In genomic region chr19:35549879-35550523, GRCh38 we compare ENCODE assay signal across 16 cellular contexts. TPM values are rescaled to one million over a fixed set of nuclear protein-coding genes. Genes with fewer than 3 reads are reported as not detected.
"Had no signal": no experiment of that assay in that cellular context is flagged by ENCODE, and none has a peak within 500 bp of the region (broad histone marks: within the 10 kb centered on the region; RNA-seq: fewer than 3 reads in every experiment).

No MANE protein-coding gene starts in this region.

- H3K27me3 ChIP-seq: gastrocnemius medialis, heart right ventricle, tibial nerve had no signal

- DNase-seq: left ventricle myocardium inferior, lower lobe of right lung had no signal

- H3K9me3 Mint-ChIP-seq: dendritic cell treated with granulocyte-macrophage colony-stimulating factor and Interleukin-4, amounts not matched to agents 40 ng/mL and 50 ng/mL, for 4 days; effector memory CD8-positive, alpha-beta T cell; memory B cell; mesothelial cell of epicardium; natural killer cell treated with Interleukin-12 subunit alpha and Interleukin-12 subunit beta and Interleukin-15 and Interleukin-18, amount 100 ng/mL, for 72 hours; stimulated activated memory B cell treated with anti-CD40 and anti-IgM and Interleukin-4, amounts not matched to agents 10 μg/mL and 1 μg/mL and 100 μg/mL, for 72 hours; stimulated activated naive CD8-positive, alpha-beta T cell treated with anti-CD3 and anti-CD28 coated beads, Interleukin-15, Interleukin-2, amounts not matched to agents 100 ng/mL and 50 ng/mL, for 24 hours had no signal

- H3K9me3 ChIP-seq: esophagus muscularis mucosa, gastrocnemius medialis, heart right ventricle, left ventricle myocardium inferior, lower lobe of right lung, neutrophil, tibial nerve had no signal

- ATAC-seq: effector memory CD8-positive, alpha-beta T cell; heart right ventricle; lower lobe of right lung; natural killer cell treated with Interleukin-12 subunit alpha and Interleukin-12 subunit beta and Interleukin-15 and Interleukin-18, amount 100 ng/mL, for 72 hours; stimulated activated memory B cell treated with anti-CD40 and anti-IgM and Interleukin-4, amounts not matched to agents 10 μg/mL and 1 μg/mL and 100 μg/mL, for 72 hours had no signal

- H3K27ac Mint-ChIP-seq: dendritic cell treated with granulocyte-macrophage colony-stimulating factor and Interleukin-4, amounts not matched to agents 40 ng/mL and 50 ng/mL, for 4 days; memory B cell; mesothelial cell of epicardium; natural killer cell treated with Interleukin-12 subunit alpha and Interleukin-12 subunit beta and Interleukin-15 and Interleukin-18, amount 100 ng/mL, for 72 hours; progenitor cell of endocrine pancreas; stimulated activated memory B cell treated with anti-CD40 and anti-IgM and Interleukin-4, amounts not matched to agents 10 μg/mL and 1 μg/mL and 100 μg/mL, for 72 hours; stimulated activated naive CD8-positive, alpha-beta T cell treated with anti-CD3 and anti-CD28 coated beads, Interleukin-15, Interleukin-2, amounts not matched to agents 100 ng/mL and 50 ng/mL, for 24 hours had no signal

- H3K4me3 ChIP-seq: esophagus muscularis mucosa, gastrocnemius medialis, heart right ventricle, left ventricle myocardium inferior, lower lobe of right lung, tibial nerve had no signal

- H3K4me3 Mint-ChIP-seq: dendritic cell treated with granulocyte-macrophage colony-stimulating factor and Interleukin-4, amounts not matched to agents 40 ng/mL and 50 ng/mL, for 4 days; effector memory CD8-positive, alpha-beta T cell; memory B cell; mesothelial cell of epicardium; natural killer cell treated with Interleukin-12 subunit alpha and Interleukin-12 subunit beta and Interleukin-15 and Interleukin-18, amount 100 ng/mL, for 72 hours; stimulated activated memory B cell treated with anti-CD40 and anti-IgM and Interleukin-4, amounts not matched to agents 10 μg/mL and 1 μg/mL and 100 μg/mL, for 72 hours; stimulated activated naive CD8-positive, alpha-beta T cell treated with anti-CD3 and anti-CD28 coated beads, Interleukin-15, Interleukin-2, amounts not matched to agents 100 ng/mL and 50 ng/mL, for 24 hours had no signal

- H3K27ac ChIP-seq: epithelial cell of prostate, esophagus muscularis mucosa, gastrocnemius medialis, heart right ventricle, left ventricle myocardium inferior, lower lobe of right lung, neutrophil, tibial nerve had no signal

- H3K36me3 Mint-ChIP-seq: mesothelial cell of epicardium; natural killer cell treated with Interleukin-12 subunit alpha and Interleukin-12 subunit beta and Interleukin-15 and Interleukin-18, amount 100 ng/mL, for 72 hours had no signal

- H3K36me3 ChIP-seq: neutrophil had no signal

- H3K27me3 Mint-ChIP-seq: effector memory CD8-positive, alpha-beta T cell; stimulated activated memory B cell treated with anti-CD40 and anti-IgM and Interleukin-4, amounts not matched to agents 10 μg/mL and 1 μg/mL and 100 μg/mL, for 72 hours; stimulated activated naive CD8-positive, alpha-beta T cell treated with anti-CD3 and anti-CD28 coated beads, Interleukin-15, Interleukin-2, amounts not matched to agents 100 ng/mL and 50 ng/mL, for 24 hours had no signal

RNA-seq across cellular contexts. Expression of gene ATP4A, which starts 13.5 kb away (rescaled TPM):
- polyA plus RNA-seq: heart right ventricle had no signal

RNA-seq across cellular contexts. Expression of gene GAPDHS, which starts 16.7 kb away (rescaled TPM):
- polyA plus RNA-seq: heart right ventricle had no signal

RNA-seq across cellular contexts. Expression of gene PMIS2, which starts 36.0 kb away (rescaled TPM):
- polyA plus RNA-seq: heart right ventricle had no signal
